27 cellular contexts compared by ENCODE assay signal in the genomic region with DNA sequence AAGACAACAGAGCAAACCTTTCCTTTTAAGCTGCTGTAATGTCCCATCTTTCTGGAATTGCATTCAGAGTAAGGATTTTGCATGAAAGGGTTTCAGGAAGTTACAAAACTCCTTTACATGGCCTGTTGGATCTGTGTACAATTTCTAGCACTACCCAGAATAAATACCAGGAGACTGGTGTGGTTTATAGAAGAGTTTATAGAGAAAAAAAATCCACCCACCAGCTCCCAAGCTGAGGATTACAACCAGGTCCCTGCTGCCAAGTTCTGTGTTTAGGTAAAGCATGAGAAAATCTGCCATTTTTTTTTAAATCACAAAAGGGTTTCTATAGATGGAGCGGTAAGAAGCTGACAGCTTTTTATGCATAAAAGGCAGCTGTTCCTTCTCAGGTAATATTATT.
A peak's percentile ranks its signal among the peaks of the same experiment; 100 is the strongest.
DNase-seq lines count a peak whose midpoint lies in the region; ATAC-seq and TF ChIP-seq lines count a peak whose summit lies in the region.
"Had no signal": no experiment of that assay in that cellular context is flagged by ENCODE, and none has a peak within 500 bp of the region (broad histone marks: within the 10 kb centered on the region; RNA-seq: fewer than 3 reads in every experiment).

No MANE protein-coding gene starts in this region.

- no peak overlapping the region for H3K56ac ChIP-seq in IMR-90 (ENCODE audit: extremely low read depth, insufficient read depth, low read length)

- peaks cover 3% of the 10 kb centered on the region for H3K27me3 Mint-ChIP-seq in activated CD8-positive, alpha-beta T cell treated with anti-CD3 and anti-CD28 coated beads for 36 hours
- H3K27me3 Mint-ChIP-seq: activated naive CD8-positive, alpha-beta T cell treated with anti-CD3 and anti-CD28 coated beads, Interleukin-2, amount 50 U/mL, for 24 hours; activated T-cell treated with anti-CD3 and anti-CD28 coated beads, Interleukin-2, amount 50 U/mL, for 24 hours; brain had no signal

- no peaks in the 10 kb centered on the region for H3K36me3 ChIP-seq in IMR-90 (ENCODE audit: control insufficient read depth, insufficient read depth, low read length)
- H3K36me3 ChIP-seq: BLaER1 treated with 17β-estradiol and CSF1 and Interleukin-3, amounts not matched to agents 10 nM and 100 nM; pancreas; right lobe of liver; SJSA1; uterus had no signal

- no peak overlapping the region for H2BK20ac ChIP-seq in IMR-90 (ENCODE audit: low read depth, low read length)

- no peaks in the 10 kb centered on the region for H3K79me1 ChIP-seq in IMR-90 (ENCODE audit: low read depth in 1 of 2, low read length in 2 of 2)

- CTCF ChIA-PET in IMR-90 (lab: Yijun Ruan, JAX) = no interaction called here
- CTCF ChIA-PET in activated CD8-positive, alpha-beta T cell treated with anti-CD3 and anti-CD28 coated beads for 36 hours (lab: Charles Lee) = interaction anchor here (1.4 kb wide), 1 partner anchor 12 kb away, joined by 3 read pairs; no protein-coding TSS in a partner anchor

- no peak overlapping the region for H3K23ac ChIP-seq in IMR-90 (ENCODE audit: low read depth, low read length)

- no peak overlapping the region for H3K14ac ChIP-seq in IMR-90 (replicated peaks; ENCODE audit: low read depth, low read length)

- no peak overlapping the region for H4K91ac ChIP-seq in IMR-90 (ENCODE audit: insufficient read depth, low read depth, low read length)

- WGBS in IMR-90 (ENCODE audit: extremely low coverage in 2 of 2, insufficient read length in 1 of 2), 2 experiments = no CpG with 5 or more reads among the region's 1 CpG

- H3K9me3 Mint-ChIP-seq in activated CD8-positive, alpha-beta T cell treated with anti-CD3 and anti-CD28 coated beads for 36 hours = no peaks in the 10 kb centered on the region
- H3K9me3 Mint-ChIP-seq: activated naive CD8-positive, alpha-beta T cell treated with anti-CD3 and anti-CD28 coated beads, Interleukin-2, amount 50 U/mL, for 24 hours; activated T-cell treated with anti-CD3 and anti-CD28 coated beads, Interleukin-2, amount 50 U/mL, for 24 hours; HFFc6; T-helper 1 cell treated with Interleukin-12 subunit alpha and Interleukin-12 subunit beta and Interleukin-4 antibody, amounts not matched to agents 30 μg/mL and 1 μg/mL, for 36 hours had no signal

- no peak overlapping the region for H3K4me3 ChIP-seq in IMR-90 (ENCODE audit: insufficient read depth, low read depth, low read length)
- H3K4me3 ChIP-seq: BLaER1 treated with 17β-estradiol and CSF1 and Interleukin-3, amounts not matched to agents 10 nM and 100 nM; GM23338; pancreas; right lobe of liver; SJSA1; uterus had no signal

- in situ Hi-C loops in IMR-90 (cut with MboI; ENCODE audit: low sequenced_read_pairs) = no loop called here

- no peaks in the 10 kb centered on the region for H4K20me1 ChIP-seq in IMR-90 (ENCODE audit: insufficient read depth, low read length)
- H4K20me1 ChIP-seq: BLaER1 treated with 17β-estradiol and CSF1 and Interleukin-3, amounts not matched to agents 10 nM and 100 nM had no signal

- POLR2A ChIA-PET in IMR-90 (lab: Charles Lee; ENCODE audit: unreplicated experiment) = interaction anchor here (0.5 kb wide), 1 partner anchor 8 kb away, joined by 3 read pairs; no protein-coding TSS in a partner anchor
- POLR2A ChIA-PET in activated CD8-positive, alpha-beta T cell treated with anti-CD3 and anti-CD28 coated beads for 36 hours (lab: Charles Lee) = no interaction called here

- no peak overlapping the region for H4K5ac ChIP-seq in IMR-90 (ENCODE audit: low read depth, low read length)

- BruUV-seq in IMR-90 (replicated peaks; lab: Mats Ljungman, UMichigan) = no TSS peak

- no peak overlapping the region for H2AK9ac ChIP-seq in IMR-90 (replicated peaks; ENCODE audit: low read depth, low read length, poor library complexity)

- H3K27ac Mint-ChIP-seq in activated CD8-positive, alpha-beta T cell treated with anti-CD3 and anti-CD28 coated beads for 36 hours = no peak overlapping the region
- H3K27ac Mint-ChIP-seq: activated CD4-positive, alpha-beta T cell treated with anti-CD3 and anti-CD28 coated beads for 36 hours; activated naive CD8-positive, alpha-beta T cell treated with anti-CD3 and anti-CD28 coated beads, Interleukin-2, amount 50 U/mL, for 24 hours; activated T-cell treated with anti-CD3 and anti-CD28 coated beads, Interleukin-2, amount 50 U/mL, for 24 hours; GM23338; natural killer cell treated with Interleukin-12 subunit alpha and Interleukin-12 subunit beta and Interleukin-15 and Interleukin-18, amount 100 ng/mL, for 72 hours; T-helper 1 cell treated with Interleukin-12 subunit alpha and Interleukin-12 subunit beta and Interleukin-4 antibody, amounts not matched to agents 30 μg/mL and 1 μg/mL, for 36 hours had no signal

- no peak overlapping the region for H3K9ac ChIP-seq in IMR-90 (ENCODE audit: low read depth, low read length)
- H3K9ac ChIP-seq: BLaER1 treated with 17β-estradiol and CSF1 and Interleukin-3, amounts not matched to agents 10 nM and 100 nM had no signal

- no peak overlapping the region for H3K4ac ChIP-seq in IMR-90 (ENCODE audit: low read depth, low read length)

- no peak overlapping the region for H2AK5ac ChIP-seq in IMR-90 (ENCODE audit: low read depth, low read length)

- H3K27me3 ChIP-seq in IMR-90 (ENCODE audit: control insufficient read depth, insufficient read depth, low read length) (no peaks in the 10 kb centered on the region), layer of hippocampus (ENCODE audit: control insufficient read depth, insufficient read depth, low read length) (no peaks in the 10 kb centered on the region)
- H3K27me3 ChIP-seq: BLaER1 treated with 17β-estradiol and CSF1 and Interleukin-3, amounts not matched to agents 10 nM and 100 nM; pancreas; right lobe of liver; SJSA1; uterus had no signal

- dilution Hi-C loops in IMR-90 (cut with HindIII; ENCODE audit: low sequenced_read_pairs, unreplicated experiment) = no loop called here

- no peak overlapping the region for H3K4me3 Mint-ChIP-seq in activated CD8-positive, alpha-beta T cell treated with anti-CD3 and anti-CD28 coated beads for 36 hours
- H3K4me3 Mint-ChIP-seq: activated CD4-positive, alpha-beta T cell treated with anti-CD3 and anti-CD28 coated beads for 36 hours; activated naive CD8-positive, alpha-beta T cell treated with anti-CD3 and anti-CD28 coated beads, Interleukin-2, amount 50 U/mL, for 24 hours; activated T-cell treated with anti-CD3 and anti-CD28 coated beads, Interleukin-2, amount 50 U/mL, for 24 hours; brain; GM23338; HFFc6; natural killer cell treated with Interleukin-12 subunit alpha and Interleukin-12 subunit beta and Interleukin-15 and Interleukin-18, amount 100 ng/mL, for 72 hours; T-helper 1 cell treated with Interleukin-12 subunit alpha and Interleukin-12 subunit beta and Interleukin-4 antibody, amounts not matched to agents 30 μg/mL and 1 μg/mL, for 36 hours had no signal

- H3K36me3 Mint-ChIP-seq in activated CD8-positive, alpha-beta T cell treated with anti-CD3 and anti-CD28 coated beads for 36 hours (ENCODE audit: low read depth) = no peaks in the 10 kb centered on the region
- H3K36me3 Mint-ChIP-seq: brain had no signal

- no peak overlapping the region for H3K4me2 ChIP-seq in IMR-90 (ENCODE audit: low read depth, low read length)
- H3K4me2 ChIP-seq: BLaER1 treated with 17β-estradiol and CSF1 and Interleukin-3, amounts not matched to agents 10 nM and 100 nM; GM23338 had no signal

- TF ChIP-seq CTCF in IMR-90 (conservative IDR thresholded peaks at IDR 0.05; ENCODE audit: low read depth, low read length) = no peak
- no peak for TF ChIP-seq CTCF in activated CD8-positive, alpha-beta T cell treated with anti-CD3 and anti-CD28 coated beads for 36 hours (IDR thresholded peaks at IDR 0.05)

- H3K9me1 ChIP-seq in IMR-90 (ENCODE audit: insufficient read depth, low read length) = no peaks in the 10 kb centered on the region

- ATAC-seq in IMR-90 (ENCODE audit: low read depth) = peak; percentile 29
- no peak for ATAC-seq in activated CD8-positive, alpha-beta T cell treated with anti-CD3 and anti-CD28 coated beads for 36 hours
- ATAC-seq: activated CD4-positive, alpha-beta T cell treated with anti-CD3 and anti-CD28 coated beads for 36 hours; activated naive CD8-positive, alpha-beta T cell treated with anti-CD3 and anti-CD28 coated beads, Interleukin-2, amount 50 U/mL, for 24 hours; GM23338; natural killer cell treated with Interleukin-12 subunit alpha and Interleukin-12 subunit beta and Interleukin-15 and Interleukin-18, amount 100 ng/mL, for 72 hours; right lobe of liver had no signal

- H3K9me3 ChIP-seq in IMR-90 (ENCODE audit: control insufficient read depth, insufficient read depth, low read length) = no peaks in the 10 kb centered on the region
- H3K9me3 ChIP-seq: pancreas, SJSA1, uterus had no signal

- H3K4me1 ChIP-seq in IMR-90 (ENCODE audit: control insufficient read depth, insufficient read depth, low read length) = peaks cover 8% of the 10 kb centered on the region
- H3K4me1 ChIP-seq: pancreas, right lobe of liver, SJSA1, uterus had no signal

- H2AFZ ChIP-seq in IMR-90 (replicated peaks; ENCODE audit: low read length, poor library complexity) = no peak overlapping the region

- DNase-seq in IMR-90 = peak; percentile 27
- DNase-seq in substantia nigra (lab: John Stamatoyannopoulos, UW) = no peak
- no peak for DNase-seq in NCI-H526 (lab: John Stamatoyannopoulos, UW)
- no peak for DNase-seq in activated CD8-positive, alpha-beta T cell treated with anti-CD3 and anti-CD28 coated beads for 36 hours
- DNase-seq in NCI-H1417 treated with DMSO at 0.1 percent for 48 hours (lab: John Stamatoyannopoulos, UW) = no peak
- DNase-seq in NCI-H2029 treated with DMSO at 0.1 percent for 48 hours (lab: John Stamatoyannopoulos, UW) = no peak
- DNase-seq: activated CD4-positive, alpha-beta T cell treated with anti-CD3 and anti-CD28 coated beads for 36 hours; activated gamma-delta T cell treated with Interleukin-2 at 50 U/mL for 16 hours; activated naive CD8-positive, alpha-beta T cell treated with anti-CD3 and anti-CD28 coated beads, Interleukin-2, amount 50 U/mL, for 24 hours; activated T-cell treated with anti-CD3 and anti-CD28 coated beads, Interleukin-2, amount 50 U/mL, for 24 hours; Calu3; cortex of kidney; HFFc6; KBM-7; NCI-H1436 treated with DMSO at 0.1 percent for 48 hours; NCI-H526 treated with DMSO at 0.1 percent for 48 hours; pancreas; right lobe of liver; uterus had no signal

- no peak for TF ChIP-seq RAD21 in IMR-90 (IDR thresholded peaks at IDR 0.05; ENCODE audit: low read length)

- H2BK120ac ChIP-seq in IMR-90 (ENCODE audit: low read depth, low read length) = no peak overlapping the region

- TF ChIP-seq POLR2A in IMR-90 (IDR thresholded peaks at IDR 0.05; ENCODE audit: low read depth, low read length) = no peak

- no peak overlapping the region for H4K8ac ChIP-seq in IMR-90 (ENCODE audit: low read depth in 2 of 2, low read length in 2 of 2)

- no peak overlapping the region for H3K27ac ChIP-seq in IMR-90 (ENCODE audit: insufficient read depth, low read length)
- peak overlapping the region; percentile 92 for H3K27ac ChIP-seq in cingulate gyrus (ENCODE audit: low read depth, low read length)
- H3K27ac ChIP-seq in layer of hippocampus (ENCODE audit: low read depth, low read length) = peak overlapping the region; percentile 90
- peak overlapping the region; percentile 97 for H3K27ac ChIP-seq in substantia nigra (ENCODE audit: low read depth, low read length, poor library complexity, severe bottlenecking)
- H3K27ac ChIP-seq: BLaER1 treated with 17β-estradiol and CSF1 and Interleukin-3, amounts not matched to agents 10 nM and 100 nM; pancreas; SJSA1 had no signal

- no peaks in the 10 kb centered on the region for H3K4me1 Mint-ChIP-seq in activated CD8-positive, alpha-beta T cell treated with anti-CD3 and anti-CD28 coated beads for 36 hours (ENCODE audit: low read depth)
- H3K4me1 Mint-ChIP-seq: activated CD4-positive, alpha-beta T cell treated with anti-CD3 and anti-CD28 coated beads for 36 hours; activated naive CD8-positive, alpha-beta T cell treated with anti-CD3 and anti-CD28 coated beads, Interleukin-2, amount 50 U/mL, for 24 hours had no signal

- no peak overlapping the region for H2BK5ac ChIP-seq in IMR-90 (ENCODE audit: low read depth, low read length, poor library complexity, severe bottlenecking)

- intact Hi-C loops in IMR-90 (cut with micrococcal nuclease) = no loop called here
- intact Hi-C loops in activated CD8-positive, alpha-beta T cell treated with anti-CD3 and anti-CD28 coated beads for 36 hours (cut with micrococcal nuclease) = no loop called here

- no peak overlapping the region for H2BK15ac ChIP-seq in IMR-90 (ENCODE audit: low read depth, low read length)

- no peak overlapping the region for H3K18ac ChIP-seq in IMR-90 (ENCODE audit: low read depth, low read length)
